In genomic region chr22:27726726-27727449, GRCh38 we compare ENCODE assay signal across 9 cellular contexts.
DNase-seq lines count a peak whose midpoint lies in the region; ATAC-seq and TF ChIP-seq lines count a peak whose summit lies in the region.
"Had no signal": no experiment of that assay in that cellular context is flagged by ENCODE, and none has a peak within 500 bp of the region (broad histone marks: within the 10 kb centered on the region; RNA-seq: fewer than 3 reads in every experiment).

No MANE protein-coding gene starts in this region.

- ATAC-seq in psoas muscle (peak; percentile 31 to 69 (median 42)), HG02642 (IDR thresholded peaks at IDR 0.05; ENCODE audit: poor library complexity, unreplicated experiment) (no peak), HG02763 (IDR thresholded peaks at IDR 0.05; ENCODE audit: unreplicated experiment) (no peak)

- H3K36me3 ChIP-seq in psoas muscle (ENCODE audit: insufficient read depth in 1 of 2, low read depth in 1 of 2) = no peaks in the 10 kb centered on the region
- H3K36me3 ChIP-seq in effector memory CD4-positive, alpha-beta T cell (ENCODE audit: control insufficient read depth, insufficient read depth, low read length) = no peaks in the 10 kb centered on the region

- H3K27ac ChIP-seq in psoas muscle = peak overlapping the region; percentile 13
- H3K27ac ChIP-seq in effector memory CD4-positive, alpha-beta T cell (ENCODE audit: insufficient read depth, low read length, poor library complexity, severe bottlenecking) = no peak overlapping the region

- no peaks in the 10 kb centered on the region for H3K9me3 ChIP-seq in psoas muscle
- no peaks in the 10 kb centered on the region for H3K9me3 ChIP-seq in effector memory CD4-positive, alpha-beta T cell (ENCODE audit: control insufficient read depth, low read length)

- H3K4me1 ChIP-seq in psoas muscle = peaks cover 8% of the 10 kb centered on the region
- H3K4me1 ChIP-seq in effector memory CD4-positive, alpha-beta T cell (ENCODE audit: control insufficient read depth, insufficient read depth, low read length, poor library complexity, severe bottlenecking) = no peaks in the 10 kb centered on the region

- WGBS in psoas muscle, 3 donors = 54 to 64% (median 62%) methylated on average over 11 to 12 of the region's 12 CpGs

- intact Hi-C loops in psoas muscle (cut with DNase I) = no loop called here

- DNase-seq in DMS153 treated with DMSO at 0.1 percent for 48 hours (lab: John Stamatoyannopoulos, UW; ENCODE audit: unreplicated experiment) = peak; percentile 17
- DNase-seq in fibroblast of the aortic adventitia (ENCODE audit: low read depth) = peak; percentile 98
- DNase-seq in psoas muscle = peak; percentile 62 to 64
- DNase-seq in T-helper 1 cell = no peak
- DNase-seq in effector memory CD4-positive, alpha-beta T cell = no peak
- DNase-seq: NCI-H2081 treated with DMSO at 0.1 percent for 48 hours had no signal

- TF ChIP-seq CTCF in fibroblast of the aortic adventitia (IDR thresholded peaks at IDR 0.05; ENCODE audit: insufficient read depth, low read length) (peak; percentile 8), psoas muscle (IDR thresholded peaks at IDR 0.05) (no peak)

- H3K4me3 ChIP-seq in fibroblast of the aortic adventitia (ENCODE audit: low read depth, low read length) (peak overlapping the region; percentile 37), psoas muscle (no peak overlapping the region)
- no peak overlapping the region for H3K4me3 ChIP-seq in effector memory CD4-positive, alpha-beta T cell (ENCODE audit: insufficient read depth, low read depth, low read length, poor library complexity, severe bottlenecking)

- H3K27me3 ChIP-seq in psoas muscle (ENCODE audit: insufficient read depth in 3 of 3, low read length in 2 of 3) = no peaks in the 10 kb centered on the region
- H3K27me3 ChIP-seq in effector memory CD4-positive, alpha-beta T cell (replicated peaks; ENCODE audit: control insufficient read depth, insufficient read depth, low read length, poor library complexity, severe bottlenecking) = no peaks in the 10 kb centered on the region

TF ChIP-seq in PFSK-1, 5 proteins besides CTCF, POLR2A, EP300 and RAD21:
- peak; percentile 14; the same call in 1 of the 2 replicates for TF ChIP-seq SIN3A (IDR thresholded peaks at IDR 0.05; ENCODE audit: borderline replicate concordance, insufficient read depth, low read length)
- no peak for TF ChIP-seq TAF1 (IDR thresholded peaks at IDR 0.05; ENCODE audit: borderline replicate concordance, insufficient read depth, low read length)
- no peak for TF ChIP-seq FOXP2 (optimal IDR thresholded peaks at IDR 0.05; ENCODE audit: borderline replicate concordance, extremely low read depth, extremely low read length, insufficient read depth)
- TF ChIP-seq, protein P1, sequence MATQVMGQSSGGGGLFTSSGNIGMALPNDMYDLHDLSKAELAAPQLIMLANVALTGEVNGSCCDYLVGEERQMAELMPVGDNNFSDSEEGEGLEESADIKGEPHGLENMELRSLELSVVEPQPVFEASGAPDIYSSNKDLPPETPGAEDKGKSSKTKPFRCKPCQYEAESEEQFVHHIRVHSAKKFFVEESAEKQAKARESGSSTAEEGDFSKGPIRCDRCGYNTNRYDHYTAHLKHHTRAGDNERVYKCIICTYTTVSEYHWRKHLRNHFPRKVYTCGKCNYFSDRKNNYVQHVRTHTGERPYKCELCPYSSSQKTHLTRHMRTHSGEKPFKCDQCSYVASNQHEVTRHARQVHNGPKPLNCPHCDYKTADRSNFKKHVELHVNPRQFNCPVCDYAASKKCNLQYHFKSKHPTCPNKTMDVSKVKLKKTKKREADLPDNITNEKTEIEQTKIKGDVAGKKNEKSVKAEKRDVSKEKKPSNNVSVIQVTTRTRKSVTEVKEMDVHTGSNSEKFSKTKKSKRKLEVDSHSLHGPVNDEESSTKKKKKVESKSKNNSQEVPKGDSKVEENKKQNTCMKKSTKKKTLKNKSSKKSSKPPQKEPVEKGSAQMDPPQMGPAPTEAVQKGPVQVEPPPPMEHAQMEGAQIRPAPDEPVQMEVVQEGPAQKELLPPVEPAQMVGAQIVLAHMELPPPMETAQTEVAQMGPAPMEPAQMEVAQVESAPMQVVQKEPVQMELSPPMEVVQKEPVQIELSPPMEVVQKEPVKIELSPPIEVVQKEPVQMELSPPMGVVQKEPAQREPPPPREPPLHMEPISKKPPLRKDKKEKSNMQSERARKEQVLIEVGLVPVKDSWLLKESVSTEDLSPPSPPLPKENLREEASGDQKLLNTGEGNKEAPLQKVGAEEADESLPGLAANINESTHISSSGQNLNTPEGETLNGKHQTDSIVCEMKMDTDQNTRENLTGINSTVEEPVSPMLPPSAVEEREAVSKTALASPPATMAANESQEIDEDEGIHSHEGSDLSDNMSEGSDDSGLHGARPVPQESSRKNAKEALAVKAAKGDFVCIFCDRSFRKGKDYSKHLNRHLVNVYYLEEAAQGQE (IDR thresholded peaks at IDR 0.05; ENCODE audit: insufficient read depth in 1 of 2, low read depth in 2 of 2, low read length in 2 of 2) = no peak
- no peak; the same call in 1 of the 2 replicates for TF ChIP-seq POLR2AphosphoS5 (IDR thresholded peaks at IDR 0.05; ENCODE audit: low read depth, low read length)

Comparison
In these comparisons a context has a peak if more than half of its experiments do, and no peak if none do; other contexts are left out.
1. DNase-seq: peak in DMS153 treated with DMSO at 0.1 percent for 48 hours (single experiment), fibroblast of the aortic adventitia (single experiment) and psoas muscle (2 of 2); none in T-helper 1 cell (0 of 5) and effector memory CD4-positive, alpha-beta T cell (0 of 3).
2. ATAC-seq: peak in psoas muscle (4 of 4); none in HG02642 (single experiment) and HG02763 (single experiment).